Comparison of ENCODE assay signal across 10 cellular contexts in the genomic region with DNA sequence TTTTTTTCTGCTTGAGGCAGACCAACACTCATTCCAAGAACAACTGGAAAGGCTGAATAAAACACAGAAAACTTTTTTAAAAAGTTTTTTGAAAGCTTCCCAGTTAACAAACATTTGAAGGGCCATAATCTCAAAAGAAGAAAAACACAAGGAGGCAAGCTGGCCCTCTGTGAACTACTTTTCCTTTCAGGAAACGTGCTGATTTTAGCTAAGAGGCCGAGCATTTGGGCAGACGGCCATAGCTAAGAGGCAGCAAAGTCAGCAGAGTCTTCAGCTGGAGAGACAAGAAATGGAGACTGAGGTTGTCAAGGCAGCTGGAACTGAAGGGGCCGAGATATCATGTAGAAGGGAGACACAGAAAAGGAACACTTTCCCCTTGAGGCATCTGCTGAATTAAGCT. TPM values are rescaled to one million over a fixed set of nuclear protein-coding genes. Genes with fewer than 3 reads are reported as not detected.
DNase-seq lines count a peak whose midpoint lies in the region; ATAC-seq and TF ChIP-seq lines count a peak whose summit lies in the region.
"Not testable (repeated sequence)": the region's sequence is repeated elsewhere in the genome, so short reads cannot be mapped to it uniquely, and the experiment has no call there.
"Had no signal": no experiment of that assay in that cellular context is flagged by ENCODE, and none has a peak within 500 bp of the region (broad histone marks: within the 10 kb centered on the region; RNA-seq: fewer than 3 reads in every experiment).

No MANE protein-coding gene starts in this region.

- not testable (repeated sequence) for H3K9ac ChIP-seq in liver (ENCODE audit: low read depth in 1 of 2, low read length in 2 of 2)

- H3K9me3 ChIP-seq in T-helper 17 cell (ENCODE audit: control insufficient read depth, low read length, poor library complexity, severe bottlenecking); heart right ventricle; liver (ENCODE audit: control insufficient read depth in 4 of 4, low read length in 3 of 4); thoracic aorta; upper lobe of right lung: not testable (repeated sequence)

- DNase-seq in T-helper 17 cell; heart right ventricle; left ventricle myocardium superior; thoracic aorta (ENCODE audit: low spot score); upper lobe of right lung: not testable (repeated sequence)
- DNase-seq in dermis blood vessel endothelial cell = peak; percentile 44

- not testable (repeated sequence) for TF ChIP-seq CTCF in heart right ventricle (IDR thresholded peaks at IDR 0.05); liver (IDR thresholded peaks at IDR 0.05; ENCODE audit: low read depth, low read length, missing input control); thoracic aorta (IDR thresholded peaks at IDR 0.05); upper lobe of right lung (IDR thresholded peaks at IDR 0.05)

- ATAC-seq in T-helper 17 cell; thoracic aorta (ENCODE audit: insufficient number of reproducible peaks, low FRiP score, low read depth); upper lobe of right lung: not testable (repeated sequence)
- ATAC-seq in heart right ventricle (peak in 5 of 8 donors; percentile 28 to 38 (median 29)), left ventricle myocardium superior (peak; percentile 6)

- H3K4me1 ChIP-seq in heart right ventricle = peaks cover 0 to 12% (median 4%) of the 10 kb centered on the region in 9 donors
- H3K4me1 ChIP-seq in liver (ENCODE audit: control insufficient read depth in 4 of 4, insufficient read depth in 4 of 4, low read length in 3 of 4); upper lobe of right lung: not testable (repeated sequence)
- peaks cover 4 to 11% of the 10 kb centered on the region in 2 donors for H3K4me1 ChIP-seq in thoracic aorta (ENCODE audit: control insufficient read depth in 1 of 2, low read depth in 2 of 2)

- H3K27me3 Mint-ChIP-seq in T-helper 17 cell = not testable (repeated sequence)

- not testable (repeated sequence) for TF ChIP-seq RAD21 in liver (IDR thresholded peaks at IDR 0.05)

- not testable (repeated sequence) for H3K36me3 ChIP-seq in heart right ventricle; liver (ENCODE audit: control insufficient read depth in 4 of 4, insufficient read depth in 3 of 4, low read depth in 1 of 4, low read length in 3 of 4); thoracic aorta; upper lobe of right lung

- WGBS in heart right ventricle, 2 donors = 48 to 52% methylated on average over 4 of the region's 4 CpGs
- 76% methylated on average over 4 of the region's 4 CpGs for WGBS in liver

- not testable (repeated sequence) for H3K4me3 ChIP-seq in heart right ventricle; liver (ENCODE audit: low read depth in 1 of 3, low read length in 3 of 3); upper lobe of right lung
- H3K4me3 ChIP-seq in thoracic aorta = peak overlapping the region; percentile 4

- intact Hi-C loops in heart right ventricle (cut with DNase I); left ventricle myocardium superior (cut with micrococcal nuclease); upper lobe of right lung (cut with DNase I): not testable (repeated sequence)

- not testable (repeated sequence) for H3K36me3 Mint-ChIP-seq in T-helper 17 cell (ENCODE audit: low read depth)

- H3K27me3 ChIP-seq in heart right ventricle; liver (ENCODE audit: control insufficient read depth in 4 of 4, insufficient read depth in 4 of 4, low read length in 3 of 4); thoracic aorta (replicated peaks; ENCODE audit: insufficient read depth); upper lobe of right lung: not testable (repeated sequence)

- peaks cover 13% of the 10 kb centered on the region for H3K4me1 Mint-ChIP-seq in T-helper 17 cell

- H3K4me3 Mint-ChIP-seq in T-helper 17 cell = not testable (repeated sequence)

- peak overlapping the region; percentile 60 for H3K27ac Mint-ChIP-seq in T-helper 17 cell

- H3K27ac ChIP-seq in heart right ventricle (peak overlapping the region in 1 of 10 donors; percentile 44), thoracic aorta (peak overlapping the region; percentile 4 to 8), upper lobe of right lung (peak overlapping the region; percentile 42)
- H3K27ac ChIP-seq in liver (ENCODE audit: low read depth in 1 of 2, low read length in 2 of 2) = not testable (repeated sequence)

TF ChIP-seq in liver, 16 proteins besides CTCF, POLR2A, EP300 and RAD21:
- peak; percentile 24 for TF ChIP-seq NR2F2 (IDR thresholded peaks at IDR 0.05)
TF ChIP-seq in liver: peak in this region for 1; not testable (repeated sequence) for 15.

RNA-seq across cellular contexts. Expression of gene NUTM2A, which starts 18.3 kb away (rescaled TPM):
- total RNA-seq in T-helper 17 cell = 1 to 10 TPM; 1.0 to 1.7 TPM
- total RNA-seq in dermis blood vessel endothelial cell = 0.09 and 0.85 TPM in 2 replicates
- total RNA-seq in heart right ventricle = 1 to 10 TPM in 8 of 10 donors, under 1 TPM in 2; 0.65 to 3.4 (median 1.7) TPM
- polyA plus RNA-seq in heart right ventricle = 1 to 10 TPM in 1 of 2 donors, under 1 TPM in 1; 0.78 to 6.8 TPM
- 1.9 TPM for total RNA-seq in left ventricle myocardium superior
- 1 to 10 TPM in 1 of 2 donors, under 1 TPM in 1; 0.59 to 1.9 TPM for total RNA-seq in liver
- under 1 TPM in 1 of 2 donors, not detected in 1; 0.57 TPM for polyA plus RNA-seq in liver
- total RNA-seq in thoracic aorta = 1 to 10 TPM in 1 of 2 donors, under 1 TPM in 1; 0.81 to 2.7 TPM
- total RNA-seq in upper lobe of right lung = 2.9 TPM
- total RNA-seq: H7 had no signal
- polyA plus RNA-seq: CD8-positive, alpha-beta memory T cell; GM23248 had no signal
